ENCODE assay signal across 8 cellular contexts in the genomic region with DNA sequence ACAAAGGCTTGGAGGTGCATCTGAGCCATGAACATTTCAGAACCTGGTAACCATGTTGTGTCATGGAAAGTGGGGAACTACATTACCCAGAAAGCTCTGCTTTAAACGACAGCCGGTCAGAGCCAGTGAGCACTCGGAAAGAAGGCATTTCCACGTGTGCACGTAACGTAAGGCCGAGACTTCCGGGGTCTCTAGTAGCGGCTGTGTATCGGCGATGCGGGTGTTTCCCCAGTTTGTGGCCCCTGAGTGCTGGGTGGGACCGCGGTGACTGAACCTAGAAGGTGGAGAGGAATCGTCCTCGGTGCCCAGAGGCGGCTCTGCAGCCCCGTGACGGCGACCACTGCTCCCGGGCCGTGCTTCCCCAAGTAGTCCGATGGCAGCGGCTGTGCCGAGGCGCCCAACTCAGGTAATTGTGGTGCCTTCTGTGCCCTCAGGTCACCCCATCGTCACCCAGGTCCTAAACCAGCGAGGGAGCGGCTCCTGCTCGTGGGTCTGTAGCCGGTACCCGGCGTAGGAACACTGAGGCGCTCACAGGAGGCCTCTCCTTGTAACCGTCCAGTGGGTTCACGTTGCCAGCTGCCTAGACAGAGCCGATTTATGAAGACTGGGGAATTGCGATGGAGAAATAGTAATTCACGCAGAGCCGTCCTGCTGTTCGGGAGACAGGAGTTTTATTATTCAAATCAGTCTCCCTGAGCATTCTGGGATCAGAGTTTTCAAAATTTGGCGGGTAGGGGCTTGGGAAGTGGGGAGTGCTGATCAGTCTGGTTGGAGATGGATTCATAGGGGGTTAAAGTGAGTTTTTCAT. TPM values are rescaled to one million over a fixed set of nuclear protein-coding genes. Genes with fewer than 3 reads are reported as not detected.
A peak's percentile ranks its signal among the peaks of the same experiment; 100 is the strongest.
DNase-seq lines count a peak whose midpoint lies in the region; ATAC-seq and TF ChIP-seq lines count a peak whose summit lies in the region.
"Not testable (repeated sequence)": the region's sequence is repeated elsewhere in the genome, so short reads cannot be mapped to it uniquely, and the experiment has no call there.

A gene (plus strand): TSS at position 194 of the 808 bp plus-strand sequence. CDS start 180 bp downstream, at position 374.

- peaks cover 68% of the 10 kb centered on the region for H3K79me2 ChIP-seq in DND-41 (ENCODE audit: insufficient read depth, low read length)

- H3K4me1 Mint-ChIP-seq in activated T-helper 17 cell treated with anti-CD3 and anti-CD28 coated beads, Interleukin-2, amount 50 U/mL, for 72 hours: peaks cover 18% of the 10 kb centered on the region
- peaks cover 23 to 24% of the 10 kb centered on the region in 2 donors for H3K4me1 Mint-ChIP-seq in natural killer cell treated with Interleukin-12 subunit alpha and Interleukin-12 subunit beta and Interleukin-15 and Interleukin-18, amount 100 ng/mL, for 72 hours (ENCODE audit: low read depth in 2 of 2)

- H3K27ac ChIP-seq in DND-41 (ENCODE audit: low read length) (peak within 1 kb of the TSS; percentile 83), KOPT-K1 (ENCODE audit: low read depth, low read length, poor library complexity, severe bottlenecking) (peak within 1 kb of the TSS; percentile 57), RWPE1 (peak within 1 kb of the TSS; percentile 82)

- H3K9ac ChIP-seq in DND-41 (ENCODE audit: low read depth, low read length): peak within 1 kb of the TSS; percentile 83

- not testable (repeated sequence) for H3K9me3 ChIP-seq in DND-41 (ENCODE audit: insufficient read depth, low read length, severe bottlenecking); KOPT-K1 (ENCODE audit: insufficient read depth, low read length, poor library complexity, severe bottlenecking)

- peaks cover 61% of the 10 kb centered on the region for H3K36me3 Mint-ChIP-seq in activated T-helper 17 cell treated with anti-CD3 and anti-CD28 coated beads, Interleukin-2, amount 50 U/mL, for 72 hours (ENCODE audit: low read depth)
- H3K36me3 Mint-ChIP-seq in natural killer cell treated with Interleukin-12 subunit alpha and Interleukin-12 subunit beta and Interleukin-15 and Interleukin-18, amount 100 ng/mL, for 72 hours: peaks cover 23% of the 10 kb centered on the region

- H2AFZ ChIP-seq in DND-41 (ENCODE audit: low read depth, low read length): peak within 1 kb of the TSS; percentile 70

- H3K27me3 Mint-ChIP-seq in activated T-helper 17 cell treated with anti-CD3 and anti-CD28 coated beads, Interleukin-2, amount 50 U/mL, for 72 hours; natural killer cell treated with Interleukin-12 subunit alpha and Interleukin-12 subunit beta and Interleukin-15 and Interleukin-18, amount 100 ng/mL, for 72 hours: not testable (repeated sequence)

- H3K4me2 ChIP-seq in DND-41 (ENCODE audit: insufficient read depth, low read length): peak within 1 kb of the TSS; percentile 96

- H3K4me1 ChIP-seq in DND-41 (ENCODE audit: insufficient read depth, low read length): peaks cover 26% of the 10 kb centered on the region

- H3K27ac Mint-ChIP-seq in activated T-helper 17 cell treated with anti-CD3 and anti-CD28 coated beads, Interleukin-2, amount 50 U/mL, for 72 hours: peak within 1 kb of the TSS; percentile 86
- peak within 1 kb of the TSS; percentile 90 to 96 for H3K27ac Mint-ChIP-seq in natural killer cell treated with Interleukin-12 subunit alpha and Interleukin-12 subunit beta and Interleukin-15 and Interleukin-18, amount 100 ng/mL, for 72 hours

- H3K4me3 Mint-ChIP-seq in activated T-helper 17 cell treated with anti-CD3 and anti-CD28 coated beads, Interleukin-2, amount 50 U/mL, for 72 hours: peak within 1 kb of the TSS; percentile 96
- peak within 1 kb of the TSS; percentile 97 for H3K4me3 Mint-ChIP-seq in natural killer cell treated with Interleukin-12 subunit alpha and Interleukin-12 subunit beta and Interleukin-15 and Interleukin-18, amount 100 ng/mL, for 72 hours

- H3K36me3 ChIP-seq in DND-41 (ENCODE audit: insufficient read depth, low read length) (peaks cover 35% of the 10 kb centered on the region), KOPT-K1 (ENCODE audit: insufficient read depth, low read length) (peaks cover 49% of the 10 kb centered on the region)

- POLR2A ChIA-PET in RWPE1 (lab: Yijun Ruan, JAX; ENCODE audit: low non-redundant PET): not testable (repeated sequence)

- peaks cover 17% of the 10 kb centered on the region for H4K20me1 ChIP-seq in DND-41 (ENCODE audit: insufficient read depth, low read length)

- H3K27me3 ChIP-seq in DND-41 (ENCODE audit: insufficient read depth, low read length, poor library complexity): not testable (repeated sequence)

- H3K4me3 ChIP-seq in DND-41 (ENCODE audit: low read depth in 1 of 2, low read length in 2 of 2): peak within 1 kb of the TSS; percentile 81 to 96; a peak in 3 of 4 replicates
- peak within 1 kb of the TSS; percentile 82 for H3K4me3 ChIP-seq in fibroblast of the aortic adventitia (ENCODE audit: low read depth, low read length)

- H3K9me3 Mint-ChIP-seq in activated T-helper 17 cell treated with anti-CD3 and anti-CD28 coated beads, Interleukin-2, amount 50 U/mL, for 72 hours; natural killer cell treated with Interleukin-12 subunit alpha and Interleukin-12 subunit beta and Interleukin-15 and Interleukin-18, amount 100 ng/mL, for 72 hours: not testable (repeated sequence)

- DNase-seq in DND-41 (peak; percentile 85), RWPE1 (ENCODE audit: low spot score) (peak; percentile 72), fibroblast of the aortic adventitia (ENCODE audit: low read depth) (peak; percentile 84)
- DNase-seq in natural killer cell treated with Interleukin-12 subunit alpha and Interleukin-12 subunit beta and Interleukin-15 and Interleukin-18, amount 100 ng/mL, for 72 hours (ENCODE audit: low spot score): peak; percentile 87
- peak; percentile 57 to 84 (median 80) for DNase-seq in stimulated activated naive CD4-positive, alpha-beta T cell (lab: John Stamatoyannopoulos, UW)

- not testable (repeated sequence) for TF ChIP-seq CTCF in DND-41 (IDR thresholded peaks at IDR 0.05; ENCODE audit: borderline replicate concordance, extremely low read depth, low read length, poor library complexity, severe bottlenecking); RWPE1 (conservative IDR thresholded peaks at IDR 0.05; ENCODE audit: low read depth); fibroblast of the aortic adventitia (IDR thresholded peaks at IDR 0.05; ENCODE audit: insufficient read depth, low read length)

- CTCF ChIA-PET in RWPE1 (lab: Yijun Ruan, JAX): not testable (repeated sequence)

- ATAC-seq in DND-41 (ENCODE audit: insufficient read depth, low read depth) (peak; percentile 99), GM21786 (IDR thresholded peaks at IDR 0.05; ENCODE audit: unreplicated experiment) (peak; percentile 97)
- ATAC-seq in activated T-helper 17 cell treated with anti-CD3 and anti-CD28 coated beads, Interleukin-2, amount 50 U/mL, for 72 hours (replicated peaks): peak; percentile 99
- peak; percentile 99 to 100 for ATAC-seq in natural killer cell treated with Interleukin-12 subunit alpha and Interleukin-12 subunit beta and Interleukin-15 and Interleukin-18, amount 100 ng/mL, for 72 hours

RNA-seq across cellular contexts. Expression of the gene that starts here (rescaled TPM):
- 10 to 100 TPM; 33.7 to 37.3 TPM for total RNA-seq in activated T-helper 17 cell treated with anti-CD3 and anti-CD28 coated beads, Interleukin-2, amount 50 U/mL, for 72 hours
- 29.6 and 39.2 TPM in 2 replicates for total RNA-seq in fibroblast of the aortic adventitia (ENCODE audit: low replicate concordance)
- total RNA-seq in natural killer cell treated with Interleukin-12 subunit alpha and Interleukin-12 subunit beta and Interleukin-15 and Interleukin-18, amount 100 ng/mL, for 72 hours: 10 to 100 TPM; 34.5 to 72.5 TPM

Comparison
In these comparisons a context has a peak if more than half of its experiments do, and no peak if none do; other contexts are left out.
1. Peak in every context shown above with its lines: DNase-seq, ATAC-seq, H3K4me3 ChIP-seq and H3K27ac ChIP-seq.